1 cellular context compared by ENCODE assay signal in the genomic region with DNA sequence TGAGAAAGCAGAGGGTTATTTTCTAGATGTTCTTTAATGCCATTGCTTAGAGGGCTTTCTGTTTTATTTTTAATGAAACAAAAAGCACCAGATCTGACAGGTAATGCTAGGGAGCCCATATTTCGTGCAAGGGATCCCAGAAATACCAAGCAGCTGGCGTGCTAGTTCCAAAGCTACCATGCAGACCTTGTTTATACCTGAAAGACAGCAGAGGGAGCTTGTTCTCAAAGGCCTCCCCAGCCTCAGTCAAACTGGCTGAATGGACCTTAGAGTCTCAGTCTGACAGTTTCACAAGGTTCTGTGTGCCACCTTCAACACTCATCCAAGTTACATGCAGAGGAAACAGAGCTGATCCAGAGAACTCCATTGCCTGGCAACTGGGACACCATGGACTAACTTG.
TF ChIP-seq lines count a peak whose summit lies in the region.

No MANE protein-coding gene starts in this region.

TF ChIP-seq in GM23338, 12 proteins besides CTCF, POLR2A, EP300 and RAD21:
- TF ChIP-seq, protein P1, sequence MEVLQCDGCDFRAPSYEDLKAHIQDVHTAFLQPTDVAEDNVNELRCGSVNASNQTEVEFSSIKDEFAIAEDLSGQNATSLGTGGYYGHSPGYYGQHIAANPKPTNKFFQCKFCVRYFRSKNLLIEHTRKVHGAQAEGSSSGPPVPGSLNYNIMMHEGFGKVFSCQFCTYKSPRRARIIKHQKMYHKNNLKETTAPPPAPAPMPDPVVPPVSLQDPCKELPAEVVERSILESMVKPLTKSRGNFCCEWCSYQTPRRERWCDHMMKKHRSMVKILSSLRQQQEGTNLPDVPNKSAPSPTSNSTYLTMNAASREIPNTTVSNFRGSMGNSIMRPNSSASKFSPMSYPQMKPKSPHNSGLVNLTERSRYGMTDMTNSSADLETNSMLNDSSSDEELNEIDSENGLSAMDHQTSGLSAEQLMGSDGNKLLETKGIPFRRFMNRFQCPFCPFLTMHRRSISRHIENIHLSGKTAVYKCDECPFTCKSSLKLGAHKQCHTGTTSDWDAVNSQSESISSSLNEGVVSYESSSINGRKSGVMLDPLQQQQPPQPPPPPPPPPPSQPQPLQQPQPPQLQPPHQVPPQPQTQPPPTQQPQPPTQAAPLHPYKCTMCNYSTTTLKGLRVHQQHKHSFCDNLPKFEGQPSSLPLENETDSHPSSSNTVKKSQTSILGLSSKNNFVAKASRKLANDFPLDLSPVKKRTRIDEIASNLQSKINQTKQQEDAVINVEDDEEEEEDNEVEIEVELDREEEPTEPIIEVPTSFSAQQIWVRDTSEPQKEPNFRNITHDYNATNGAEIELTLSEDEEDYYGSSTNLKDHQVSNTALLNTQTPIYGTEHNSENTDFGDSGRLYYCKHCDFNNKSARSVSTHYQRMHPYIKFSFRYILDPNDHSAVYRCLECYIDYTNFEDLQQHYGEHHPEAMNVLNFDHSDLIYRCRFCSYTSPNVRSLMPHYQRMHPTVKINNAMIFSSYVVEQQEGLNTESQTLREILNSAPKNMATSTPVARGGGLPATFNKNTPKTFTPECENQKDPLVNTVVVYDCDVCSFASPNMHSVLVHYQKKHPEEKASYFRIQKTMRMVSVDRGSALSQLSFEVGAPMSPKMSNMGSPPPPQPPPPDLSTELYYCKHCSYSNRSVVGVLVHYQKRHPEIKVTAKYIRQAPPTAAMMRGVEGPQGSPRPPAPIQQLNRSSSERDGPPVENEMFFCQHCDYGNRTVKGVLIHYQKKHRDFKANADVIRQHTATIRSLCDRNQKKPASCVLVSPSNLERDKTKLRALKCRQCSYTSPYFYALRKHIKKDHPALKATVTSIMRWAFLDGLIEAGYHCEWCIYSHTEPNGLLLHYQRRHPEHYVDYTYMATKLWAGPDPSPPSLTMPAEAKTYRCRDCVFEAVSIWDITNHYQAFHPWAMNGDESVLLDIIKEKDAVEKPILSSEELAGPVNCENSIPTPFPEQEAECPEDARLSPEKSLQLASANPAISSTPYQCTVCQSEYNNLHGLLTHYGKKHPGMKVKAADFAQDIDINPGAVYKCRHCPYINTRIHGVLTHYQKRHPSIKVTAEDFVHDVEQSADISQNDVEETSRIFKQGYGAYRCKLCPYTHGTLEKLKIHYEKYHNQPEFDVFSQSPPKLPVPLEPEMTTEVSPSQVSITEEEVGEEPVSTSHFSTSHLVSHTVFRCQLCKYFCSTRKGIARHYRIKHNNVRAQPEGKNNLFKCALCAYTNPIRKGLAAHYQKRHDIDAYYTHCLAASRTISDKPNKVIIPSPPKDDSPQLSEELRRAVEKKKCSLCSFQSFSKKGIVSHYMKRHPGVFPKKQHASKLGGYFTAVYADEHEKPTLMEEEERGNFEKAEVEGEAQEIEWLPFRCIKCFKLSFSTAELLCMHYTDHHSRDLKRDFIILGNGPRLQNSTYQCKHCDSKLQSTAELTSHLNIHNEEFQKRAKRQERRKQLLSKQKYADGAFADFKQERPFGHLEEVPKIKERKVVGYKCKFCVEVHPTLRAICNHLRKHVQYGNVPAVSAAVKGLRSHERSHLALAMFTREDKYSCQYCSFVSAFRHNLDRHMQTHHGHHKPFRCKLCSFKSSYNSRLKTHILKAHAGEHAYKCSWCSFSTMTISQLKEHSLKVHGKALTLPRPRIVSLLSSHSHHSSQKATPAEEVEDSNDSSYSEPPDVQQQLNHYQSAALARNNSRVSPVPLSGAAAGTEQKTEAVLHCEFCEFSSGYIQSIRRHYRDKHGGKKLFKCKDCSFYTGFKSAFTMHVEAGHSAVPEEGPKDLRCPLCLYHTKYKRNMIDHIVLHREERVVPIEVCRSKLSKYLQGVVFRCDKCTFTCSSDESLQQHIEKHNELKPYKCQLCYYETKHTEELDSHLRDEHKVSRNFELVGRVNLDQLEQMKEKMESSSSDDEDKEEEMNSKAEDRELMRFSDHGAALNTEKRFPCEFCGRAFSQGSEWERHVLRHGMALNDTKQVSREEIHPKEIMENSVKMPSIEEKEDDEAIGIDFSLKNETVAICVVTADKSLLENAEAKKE (CRISPR knock-in tag; IDR thresholded peaks at IDR 0.05), result no peak
- TF ChIP-seq ZNF331 (CRISPR knock-in tag; IDR thresholded peaks at IDR 0.05; ENCODE audit: low read depth) (no peak), CREB1 (CRISPR knock-in tag; IDR thresholded peaks at IDR 0.05; ENCODE audit: low read depth) (no peak), POLR2AphosphoS5 (IDR thresholded peaks at IDR 0.05; ENCODE audit: low read depth) (no peak), JUNB (IDR thresholded peaks at IDR 0.05; ENCODE audit: unreplicated experiment) (no peak), STAT1 (IDR thresholded peaks at IDR 0.05; ENCODE audit: unreplicated experiment) (no peak), EZH2phosphoT487 (IDR thresholded peaks at IDR 0.05; ENCODE audit: unreplicated experiment) (no peak), ZNF114 (CRISPR knock-in tag; IDR thresholded peaks at IDR 0.05) (no peak), EZH2 (IDR thresholded peaks at IDR 0.05; ENCODE audit: low read depth, unreplicated experiment) (no peak), NANOG (IDR thresholded peaks at IDR 0.05; ENCODE audit: borderline replicate concordance) (no peak)
- TF ChIP-seq, protein P2, sequence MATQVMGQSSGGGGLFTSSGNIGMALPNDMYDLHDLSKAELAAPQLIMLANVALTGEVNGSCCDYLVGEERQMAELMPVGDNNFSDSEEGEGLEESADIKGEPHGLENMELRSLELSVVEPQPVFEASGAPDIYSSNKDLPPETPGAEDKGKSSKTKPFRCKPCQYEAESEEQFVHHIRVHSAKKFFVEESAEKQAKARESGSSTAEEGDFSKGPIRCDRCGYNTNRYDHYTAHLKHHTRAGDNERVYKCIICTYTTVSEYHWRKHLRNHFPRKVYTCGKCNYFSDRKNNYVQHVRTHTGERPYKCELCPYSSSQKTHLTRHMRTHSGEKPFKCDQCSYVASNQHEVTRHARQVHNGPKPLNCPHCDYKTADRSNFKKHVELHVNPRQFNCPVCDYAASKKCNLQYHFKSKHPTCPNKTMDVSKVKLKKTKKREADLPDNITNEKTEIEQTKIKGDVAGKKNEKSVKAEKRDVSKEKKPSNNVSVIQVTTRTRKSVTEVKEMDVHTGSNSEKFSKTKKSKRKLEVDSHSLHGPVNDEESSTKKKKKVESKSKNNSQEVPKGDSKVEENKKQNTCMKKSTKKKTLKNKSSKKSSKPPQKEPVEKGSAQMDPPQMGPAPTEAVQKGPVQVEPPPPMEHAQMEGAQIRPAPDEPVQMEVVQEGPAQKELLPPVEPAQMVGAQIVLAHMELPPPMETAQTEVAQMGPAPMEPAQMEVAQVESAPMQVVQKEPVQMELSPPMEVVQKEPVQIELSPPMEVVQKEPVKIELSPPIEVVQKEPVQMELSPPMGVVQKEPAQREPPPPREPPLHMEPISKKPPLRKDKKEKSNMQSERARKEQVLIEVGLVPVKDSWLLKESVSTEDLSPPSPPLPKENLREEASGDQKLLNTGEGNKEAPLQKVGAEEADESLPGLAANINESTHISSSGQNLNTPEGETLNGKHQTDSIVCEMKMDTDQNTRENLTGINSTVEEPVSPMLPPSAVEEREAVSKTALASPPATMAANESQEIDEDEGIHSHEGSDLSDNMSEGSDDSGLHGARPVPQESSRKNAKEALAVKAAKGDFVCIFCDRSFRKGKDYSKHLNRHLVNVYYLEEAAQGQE (IDR thresholded peaks at IDR 0.05; ENCODE audit: unreplicated experiment), result no peak
- TF ChIP-seq, protein P3, sequence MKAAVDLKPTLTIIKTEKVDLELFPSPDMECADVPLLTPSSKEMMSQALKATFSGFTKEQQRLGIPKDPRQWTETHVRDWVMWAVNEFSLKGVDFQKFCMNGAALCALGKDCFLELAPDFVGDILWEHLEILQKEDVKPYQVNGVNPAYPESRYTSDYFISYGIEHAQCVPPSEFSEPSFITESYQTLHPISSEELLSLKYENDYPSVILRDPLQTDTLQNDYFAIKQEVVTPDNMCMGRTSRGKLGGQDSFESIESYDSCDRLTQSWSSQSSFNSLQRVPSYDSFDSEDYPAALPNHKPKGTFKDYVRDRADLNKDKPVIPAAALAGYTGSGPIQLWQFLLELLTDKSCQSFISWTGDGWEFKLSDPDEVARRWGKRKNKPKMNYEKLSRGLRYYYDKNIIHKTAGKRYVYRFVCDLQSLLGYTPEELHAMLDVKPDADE (IDR thresholded peaks at IDR 0.05), result no peak
